ENCODE assay signal across 1 cellular context in the genomic region with DNA sequence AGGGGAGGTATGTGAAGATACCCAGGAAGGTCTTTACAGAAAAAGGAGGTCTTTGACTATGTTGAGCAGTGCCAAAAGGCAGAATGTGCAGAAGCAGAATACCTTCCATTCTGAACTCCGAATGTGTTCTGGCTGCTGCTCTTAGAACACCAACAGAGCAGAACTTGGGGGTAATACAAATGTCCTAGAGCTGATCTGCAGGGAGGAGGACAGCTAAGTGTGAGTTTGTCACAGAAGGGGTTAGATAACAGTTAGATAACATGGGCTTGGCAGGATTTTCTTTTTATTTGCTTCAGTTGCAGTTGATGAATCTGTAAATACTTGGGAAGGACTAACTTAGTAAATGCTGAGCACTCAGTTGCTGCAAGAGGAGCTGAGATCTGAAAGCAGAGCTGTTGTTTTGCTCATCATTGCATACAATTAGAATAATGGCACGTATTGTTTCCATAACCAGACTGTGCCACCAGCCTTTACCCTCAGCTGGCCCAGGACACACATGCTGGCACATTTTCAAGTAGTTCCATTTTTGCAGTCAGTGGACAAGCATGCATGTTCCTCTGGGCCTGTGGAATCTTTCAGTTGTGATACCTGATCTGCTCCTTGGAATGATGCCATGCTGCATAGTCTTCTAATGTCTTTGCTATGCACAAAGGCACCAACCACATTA.
A peak's percentile ranks its signal among the peaks of the same experiment; 100 is the strongest.
TF ChIP-seq lines count a peak whose summit lies in the region.

No MANE protein-coding gene starts in this region.

TF ChIP-seq in SK-N-SH, 30 proteins besides CTCF, POLR2A, EP300 and RAD21 (continued from another document):
- TF ChIP-seq ELF1 (IDR thresholded peaks at IDR 0.05) (no peak), GABPA (IDR thresholded peaks at IDR 0.05; ENCODE audit: low read depth) (no peak), MXI1 (IDR thresholded peaks at IDR 0.05; ENCODE audit: low read depth, low read length) (no peak), RCOR1 (IDR thresholded peaks at IDR 0.05; ENCODE audit: low read length) (no peak), RFX5 (IDR thresholded peaks at IDR 0.05; ENCODE audit: low read length) (no peak), TEAD4 (IDR thresholded peaks at IDR 0.05; ENCODE audit: borderline replicate concordance, insufficient read depth) (peak; percentile 86), IRF3 (IDR thresholded peaks at IDR 0.05; ENCODE audit: low read depth, low read length) (no peak), POLR2AphosphoS5 (IDR thresholded peaks at IDR 0.05; ENCODE audit: low read depth, low read length) (peak; percentile 82; the same call in 1 of the 2 replicates), MEF2A (IDR thresholded peaks at IDR 0.05; ENCODE audit: borderline replicate concordance, low read depth) (no peak), FOSL2 (IDR thresholded peaks at IDR 0.05; ENCODE audit: borderline replicate concordance, low read depth) (peak; percentile 69; the same call in 1 of the 2 replicates), FOXM1 (IDR thresholded peaks at IDR 0.05; ENCODE audit: low read depth) (no peak), ZBTB33 (IDR thresholded peaks at IDR 0.05; ENCODE audit: borderline replicate concordance, low read depth) (peak; percentile 55; the same call in 1 of the 2 replicates), TCF12 (IDR thresholded peaks at IDR 0.05) (peak; percentile 86), EZH2phosphoT487 (IDR thresholded peaks at IDR 0.05; ENCODE audit: borderline replicate concordance, low read depth) (no peak), NRF1 (IDR thresholded peaks at IDR 0.05; ENCODE audit: low read depth, low read length) (no peak), NFIC (IDR thresholded peaks at IDR 0.05; ENCODE audit: borderline replicate concordance) (peak; percentile 99), FOXJ3 (CRISPR knock-in tag; IDR thresholded peaks at IDR 0.05) (no peak), TAF1 (IDR thresholded peaks at IDR 0.05; ENCODE audit: borderline replicate concordance, low read depth, low read length) (0 out of 2 replicates have a peak, but pooled peaks have one; percentile 14), CHD2 (IDR thresholded peaks at IDR 0.05; ENCODE audit: low read length, partially characterized antibody) (no peak), SMC3 (IDR thresholded peaks at IDR 0.05; ENCODE audit: low read depth, low read length) (no peak), SIN3A (IDR thresholded peaks at IDR 0.05; ENCODE audit: borderline replicate concordance, low read depth, low read length) (peak; percentile 93)
- TF ChIP-seq, protein P1, sequence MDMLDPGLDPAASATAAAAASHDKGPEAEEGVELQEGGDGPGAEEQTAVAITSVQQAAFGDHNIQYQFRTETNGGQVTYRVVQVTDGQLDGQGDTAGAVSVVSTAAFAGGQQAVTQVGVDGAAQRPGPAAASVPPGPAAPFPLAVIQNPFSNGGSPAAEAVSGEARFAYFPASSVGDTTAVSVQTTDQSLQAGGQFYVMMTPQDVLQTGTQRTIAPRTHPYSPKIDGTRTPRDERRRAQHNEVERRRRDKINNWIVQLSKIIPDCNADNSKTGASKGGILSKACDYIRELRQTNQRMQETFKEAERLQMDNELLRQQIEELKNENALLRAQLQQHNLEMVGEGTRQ (IDR thresholded peaks at IDR 0.05; ENCODE audit: borderline replicate concordance, low read depth, low read length): no peak
- TF ChIP-seq, protein P2, sequence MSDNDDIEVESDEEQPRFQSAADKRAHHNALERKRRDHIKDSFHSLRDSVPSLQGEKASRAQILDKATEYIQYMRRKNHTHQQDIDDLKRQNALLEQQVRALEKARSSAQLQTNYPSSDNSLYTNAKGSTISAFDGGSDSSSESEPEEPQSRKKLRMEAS (IDR thresholded peaks at IDR 0.05; ENCODE audit: low read depth): peak; percentile 86
- TF ChIP-seq, protein P3, sequence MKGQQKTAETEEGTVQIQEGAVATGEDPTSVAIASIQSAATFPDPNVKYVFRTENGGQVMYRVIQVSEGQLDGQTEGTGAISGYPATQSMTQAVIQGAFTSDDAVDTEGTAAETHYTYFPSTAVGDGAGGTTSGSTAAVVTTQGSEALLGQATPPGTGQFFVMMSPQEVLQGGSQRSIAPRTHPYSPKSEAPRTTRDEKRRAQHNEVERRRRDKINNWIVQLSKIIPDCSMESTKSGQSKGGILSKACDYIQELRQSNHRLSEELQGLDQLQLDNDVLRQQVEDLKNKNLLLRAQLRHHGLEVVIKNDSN (IDR thresholded peaks at IDR 0.05; ENCODE audit: borderline replicate concordance, low read depth): 0 out of 2 replicates have a peak, but pooled peaks have one; percentile 39
